33 cellular contexts compared by ENCODE assay signal in the genomic region with DNA sequence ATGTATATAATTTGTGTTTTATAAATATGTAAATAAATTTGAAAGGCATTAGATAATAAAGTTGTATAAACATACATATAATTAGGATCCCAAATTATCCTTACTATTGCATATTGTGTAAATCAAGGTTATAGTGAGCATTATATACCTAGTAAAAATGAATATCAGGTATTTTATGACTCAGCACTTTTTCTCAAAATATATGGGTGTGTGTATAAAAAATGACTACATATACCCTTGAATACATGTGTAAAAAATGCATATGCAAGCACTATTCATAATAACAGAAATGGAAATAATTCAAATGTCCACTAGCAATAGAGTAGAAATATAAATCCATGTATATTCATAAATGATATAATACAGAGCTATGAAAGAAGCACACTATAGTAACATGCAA.
"Had no signal": no experiment of that assay in that cellular context is flagged by ENCODE, and none has a peak within 500 bp of the region (broad histone marks: within the 10 kb centered on the region; RNA-seq: fewer than 3 reads in every experiment).

No MANE protein-coding gene starts in this region.

- ATAC-seq: naive thymus-derived CD8-positive, alpha-beta T cell; natural killer cell treated with Interleukin-12 subunit alpha and Interleukin-12 subunit beta and Interleukin-15 and Interleukin-18, amount 100 ng/mL, for 72 hours; psoas muscle; right cardiac atrium; sciatic nerve; stimulated activated memory B cell treated with anti-CD40 and anti-IgM and Interleukin-4, amounts not matched to agents 10 μg/mL and 1 μg/mL and 100 μg/mL, for 72 hours; stimulated activated naive CD8-positive, alpha-beta T cell treated with anti-CD3 and anti-CD28 coated beads, Interleukin-15, amount 100 ng/mL, for 72 hours; stimulated activated naive CD8-positive, alpha-beta T cell treated with anti-CD3 and anti-CD28 coated beads, Interleukin-15, Interleukin-2, amounts not matched to agents 100 U/mL and 50 U/mL, for 24 hours; upper lobe of right lung had no signal

- H3K9me3 Mint-ChIP-seq: nephron progenitor cell, neural crest cell had no signal

- H3K27me3 ChIP-seq: neutrophil, ovary, spleen, suprapubic skin, testis, tibial artery, transverse colon, upper lobe of right lung, uterus had no signal

- H3K4me1 ChIP-seq: parathyroid adenoma, psoas muscle, spleen, suprapubic skin, testis, tibial artery, transverse colon, upper lobe of right lung, uterus had no signal

- H3K79me2 ChIP-seq: parathyroid adenoma had no signal

- H3K4me3 ChIP-seq: ovary, psoas muscle, skin epidermis, smooth muscle cell, spleen, suprapubic skin, testis, tibial artery, transverse colon, upper lobe of right lung, uterus had no signal

- H3K9ac ChIP-seq: parathyroid adenoma had no signal

- H3K9me3 ChIP-seq: neutrophil, ovary, psoas muscle, suprapubic skin, testis, tibial artery, transverse colon, upper lobe of right lung, uterus had no signal

- H3K36me3 ChIP-seq: neutrophil, ovary, spleen, suprapubic skin, tibial artery, transverse colon, upper lobe of right lung, uterus had no signal

- H2AFZ ChIP-seq: parathyroid adenoma had no signal

- H3K27ac ChIP-seq: neutrophil, ovary, parathyroid adenoma, psoas muscle, skin epidermis, spleen, suprapubic skin, testis, tibial artery, transverse colon, upper lobe of right lung, uterus had no signal

- H3K4me2 ChIP-seq: smooth muscle cell had no signal

- H3K36me3 Mint-ChIP-seq: naive thymus-derived CD8-positive, alpha-beta T cell; natural killer cell treated with Interleukin-12 subunit alpha and Interleukin-12 subunit beta and Interleukin-15 and Interleukin-18, amount 100 ng/mL, for 72 hours; stimulated activated memory B cell treated with anti-CD40 and anti-IgM and Interleukin-4, amounts not matched to agents 10 μg/mL and 1 μg/mL and 100 μg/mL, for 72 hours; type B pancreatic cell had no signal

- H3K27ac Mint-ChIP-seq: naive thymus-derived CD8-positive, alpha-beta T cell; natural killer cell treated with Interleukin-12 subunit alpha and Interleukin-12 subunit beta and Interleukin-15 and Interleukin-18, amount 100 ng/mL, for 72 hours; nephron progenitor cell; progenitor cell of endocrine pancreas; stimulated activated memory B cell treated with anti-CD40 and anti-IgM and Interleukin-4, amounts not matched to agents 10 μg/mL and 1 μg/mL and 100 μg/mL, for 72 hours; stimulated activated naive CD8-positive, alpha-beta T cell treated with anti-CD3 and anti-CD28 coated beads, Interleukin-15, amount 100 ng/mL, for 72 hours; type B pancreatic cell had no signal

- DNase-seq: naive thymus-derived CD8-positive, alpha-beta T cell; nephron progenitor cell; nucleus accumbens; ovary; posterior cingulate gyrus; psoas muscle; right cardiac atrium; spleen; stimulated activated CD4-positive, alpha-beta T cell treated with anti-CD3 and anti-CD28 coated beads, Interleukin-12 subunit alpha, Interleukin-12 subunit beta, amount 100 ng/mL, for 4 hours; stimulated activated CD4-positive, alpha-beta T cell treated with anti-CD3 and anti-CD28 coated beads, Interleukin-1b, Interleukin-23, amount 100 ng/mL, for 48 hours; stimulated activated CD4-positive, alpha-beta T cell treated with anti-CD3 and anti-CD28 coated beads, Interleukin-4, amount 100 ng/mL, for 1 hour; stimulated activated CD4-positive, alpha-beta T cell treated with anti-CD3 and anti-CD28 coated beads, Interleukin-4, amount 100 ng/mL, for 4 hours; stimulated activated CD8-positive, alpha-beta memory T cell treated with anti-CD3 and anti-CD28 coated beads, Interleukin-4, amount 100 ng/mL, for 48 hours; stimulated activated naive CD4-positive, alpha-beta T cell; stimulated activated naive CD8-positive, alpha-beta T cell treated with anti-CD3 and anti-CD28 coated beads, Interleukin-15, amount 100 ng/mL, for 72 hours; stimulated activated naive CD8-positive, alpha-beta T cell treated with anti-CD3 and anti-CD28 coated beads, Interleukin-15, Interleukin-2, amounts not matched to agents 100 U/mL and 50 U/mL, for 24 hours; substantia nigra; testis; tibial artery; transverse colon; upper lobe of right lung; uterus had no signal
